22 cellular contexts compared by ENCODE assay signal in the genomic region with DNA sequence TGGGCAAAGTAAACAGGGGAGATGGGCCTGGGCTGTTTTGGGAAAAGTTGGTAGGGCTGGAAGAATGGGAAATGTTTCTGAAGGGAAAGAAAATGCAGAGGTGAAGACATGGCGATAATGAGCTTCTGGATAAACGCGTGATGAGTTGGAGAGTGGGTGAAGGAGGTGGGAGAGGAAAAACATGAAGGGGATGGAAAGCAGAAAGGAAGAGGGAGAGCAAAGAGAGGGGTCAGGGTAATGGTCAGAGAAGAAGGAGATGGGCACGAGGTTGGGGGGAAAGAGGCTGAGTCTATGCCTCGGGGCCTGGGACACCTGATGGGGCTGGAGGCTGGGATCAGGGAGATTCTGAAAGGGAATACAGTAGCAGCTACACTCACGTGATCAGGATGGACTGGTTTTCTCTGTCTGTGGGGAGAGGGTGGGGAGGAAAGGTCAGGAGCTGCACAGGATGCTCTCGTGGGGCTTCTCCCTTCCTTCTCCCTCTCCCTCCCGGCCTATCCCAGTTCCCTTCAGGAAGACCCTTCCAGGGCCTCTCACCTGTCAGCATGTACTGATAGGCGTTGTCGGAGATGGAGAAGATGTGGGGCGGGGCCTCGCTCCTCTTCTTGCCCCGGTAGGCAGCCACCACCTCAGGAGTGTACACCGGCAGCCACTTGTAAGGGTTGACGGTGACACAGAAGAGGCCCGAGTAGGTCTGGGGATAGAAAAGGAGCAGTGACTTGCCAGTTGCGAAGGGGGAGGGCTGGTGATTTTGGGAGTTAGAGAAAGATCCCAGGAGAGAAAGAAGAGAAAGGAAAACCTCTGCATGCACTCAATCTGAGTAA. TPM values are rescaled to one million over a fixed set of nuclear protein-coding genes. Genes with fewer than 3 reads are reported as not detected.
DNase-seq lines count a peak whose midpoint lies in the region; ATAC-seq and TF ChIP-seq lines count a peak whose summit lies in the region.
"Had no signal": no experiment of that assay in that cellular context is flagged by ENCODE, and none has a peak within 500 bp of the region (broad histone marks: within the 10 kb centered on the region; RNA-seq: fewer than 3 reads in every experiment).

No MANE protein-coding gene starts in this region.

- H3K27me3 ChIP-seq in right atrium auricular region (no peaks in the 10 kb centered on the region), spleen (replicated peaks in 1 of 7) (peaks cover 0 to 15% (median 0%) of the 10 kb centered on the region in 7 donors)

- peak overlapping the region; percentile 82 to 92 for H3K27ac ChIP-seq in right atrium auricular region
- H3K27ac ChIP-seq in caudate nucleus (ENCODE audit: low read depth, low read length) = peak overlapping the region; percentile 89
- no peak overlapping the region for H3K27ac ChIP-seq in spleen
- H3K27ac ChIP-seq: RWPE1 had no signal

- H3K4me1 ChIP-seq in right atrium auricular region (peaks cover 0 to 22% of the 10 kb centered on the region in 2 donors), spleen (no peaks in the 10 kb centered on the region)

- no peaks in the 10 kb centered on the region for H3K9me3 ChIP-seq in right atrium auricular region
- no peaks in the 10 kb centered on the region for H3K9me3 ChIP-seq in spleen

- TF ChIP-seq CTCF in right atrium auricular region (IDR thresholded peaks at IDR 0.05) (no peak), neural crest cell (conservative IDR thresholded peaks at IDR 0.05) (no peak), spleen (IDR thresholded peaks at IDR 0.05 in 8 of 11, conservative IDR thresholded peaks at IDR 0.05 in 3 of 11) (no peak)

- peaks cover 28% of the 10 kb centered on the region for H3K4me1 Mint-ChIP-seq in neural crest cell

- in situ Hi-C loops in ACHN (cut with HindIII; ENCODE audit: low pct_ligation_motif_present, low pct_unique_long_range_greater_than_20kb, low sequenced_read_pairs) = no loop called here

- 79 to 87% (median 80%) methylated on average over 17 of the region's 17 CpGs for WGBS in spleen, 5 donors

- H3K9me3 Mint-ChIP-seq in neural crest cell = no peaks in the 10 kb centered on the region
- H3K9me3 Mint-ChIP-seq: H9, IgD-negative memory B cell had no signal

- no peak for ATAC-seq in left ventricle myocardium superior
- no peak for ATAC-seq in left colon
- ATAC-seq: PC-3 had no signal

- H3K36me3 Mint-ChIP-seq in neural crest cell (ENCODE audit: low read depth) = no peaks in the 10 kb centered on the region

- peaks cover 11% of the 10 kb centered on the region for H3K27me3 Mint-ChIP-seq in neural crest cell (ENCODE audit: low read depth)

- intact Hi-C loops in left ventricle myocardium superior (cut with micrococcal nuclease) = no loop called here
- intact Hi-C loops in spleen (cut with DNase I; ENCODE audit: low total_unique reads) = no loop called here
- intact Hi-C loops in left colon (cut with DNase I, micrococcal nuclease) = no loop called here

- peak overlapping the region; percentile 10 for H3K27ac Mint-ChIP-seq in neural crest cell (ENCODE audit: unreplicated experiment)
- H3K27ac Mint-ChIP-seq: H9, IgD-negative memory B cell had no signal

- DNase-seq in right atrium auricular region (ENCODE audit: low spot score) (no peak), left ventricle myocardium superior (no peak), caudate nucleus (lab: John Stamatoyannopoulos, UW) (no peak), neural crest cell (ENCODE audit: low read depth, low spot score) (no peak), spleen (peak; percentile 59), left colon (no peak), ACHN (no peak)
- no peak for DNase-seq in NK-92 treated with Interleukin-12 subunit alpha and Interleukin-12 subunit beta, amount 100 ng/mL, for 24 hours (lab: John Stamatoyannopoulos, UW)
- DNase-seq: AML-193, COR-L47, GF-D8, H9, Kasumi-1, MM.1S, NCI-H1092 treated with DMSO at 0.1 percent for 48 hours, NCI-H2081 treated with DMSO at 0.1 percent for 48 hours, NCI-H510A, NCI-H774, PC-3 had no signal

- H3K4me3 ChIP-seq in right atrium auricular region = peak overlapping the region in 1 of 2 donors; percentile 32
- H3K4me3 ChIP-seq in spleen = no peak overlapping the region

- H3K4me3 Mint-ChIP-seq in neural crest cell = no peak overlapping the region
- H3K4me3 Mint-ChIP-seq: H9, IgD-negative memory B cell had no signal

- no peak for TF ChIP-seq POLR2A in spleen (IDR thresholded peaks at IDR 0.05)

- H3K36me3 ChIP-seq in right atrium auricular region (peaks cover 40% of the 10 kb centered on the region), spleen (no peaks in the 10 kb centered on the region)

RNA-seq across cellular contexts. Expression of a gene that starts 3.1 kb away (rescaled TPM):
- total RNA-seq in right atrium auricular region (1,000 to 10,000 TPM; 1,082 to 4,592 TPM), left ventricle myocardium superior (12,717 TPM), neural crest cell (0.05 TPM in 1 of 2 replicates, not detected in the other), spleen (under 1 TPM in 1 of 7 donors, not detected in 6; 0.09 TPM), left colon (not detected)
- polyA plus RNA-seq in spleen = under 1 TPM; 0.06 to 0.65 (median 0.12) TPM
- total RNA-seq: Daoy, H9, PC-3 had no signal
- polyA plus RNA-seq: IgD-negative memory B cell had no signal

RNA-seq across cellular contexts. Expression of a gene that starts 24.2 kb away (rescaled TPM):
- total RNA-seq in right atrium auricular region = over 10,000 TPM in 1 of 2 donors, 1,000 to 10,000 TPM in 1; 8,253 to 13,240 TPM
- total RNA-seq in left ventricle myocardium superior = 4,258 TPM
- not detected in 2 replicates for total RNA-seq in neural crest cell
- under 1 TPM in 1 of 7 donors, not detected in 6; 0.82 TPM for total RNA-seq in spleen
- polyA plus RNA-seq in spleen = under 1 TPM; 0.35 to 0.44 (median 0.37) TPM
- total RNA-seq in left colon = not detected
- total RNA-seq: Daoy, PC-3 had no signal
- polyA plus RNA-seq: IgD-negative memory B cell had no signal

RNA-seq across cellular contexts. Expression of a gene that starts 37.2 kb away (rescaled TPM):
- total RNA-seq in right atrium auricular region (10 to 100 TPM; 19.5 to 24.3 TPM), left ventricle myocardium superior (18.6 TPM), neural crest cell (53.3 and 54.7 TPM in 2 replicates), spleen (10 to 100 TPM; 32.7 to 62.7 (median 40.0) TPM), left colon (10 to 100 TPM; 22.2 to 24.1 TPM)
- polyA plus RNA-seq in spleen = 10 to 100 TPM; 39.6 to 48.5 (median 40.6) TPM

RNA-seq across cellular contexts. Expression of a gene that starts 55.5 kb away (rescaled TPM):
- total RNA-seq in right atrium auricular region = not detected
- not detected for total RNA-seq in left ventricle myocardium superior
- 2.0 and 3.1 TPM in 2 replicates for total RNA-seq in neural crest cell
- total RNA-seq in spleen = 10 to 100 TPM in 1 of 7 donors, 1 to 10 TPM in 6; 2.1 to 13.0 (median 4.3) TPM
- 1 to 10 TPM; 1.3 to 4.1 (median 2.7) TPM for polyA plus RNA-seq in spleen
- total RNA-seq in left colon = 1 to 10 TPM in 1 of 2 donors, not detected in 1; 1.6 TPM
- total RNA-seq: Daoy, H9, PC-3 had no signal

RNA-seq across cellular contexts. Expression of a gene that starts 59.7 kb away (rescaled TPM):
- total RNA-seq in right atrium auricular region = not detected
- not detected for total RNA-seq in left ventricle myocardium superior
- not detected in 2 replicates for total RNA-seq in neural crest cell
- not detected for total RNA-seq in spleen
- polyA plus RNA-seq in spleen = not detected
- not detected for total RNA-seq in left colon
- total RNA-seq: Daoy, H9, PC-3 had no signal
- polyA plus RNA-seq: IgD-negative memory B cell had no signal

Comparison
In these comparisons a context has a peak if more than half of its experiments do, and no peak if none do; other contexts are left out.
1. H3K27ac ChIP-seq: peak in right atrium auricular region (2 of 2) and caudate nucleus (single experiment); none in spleen (0 of 8).
2. RNA of a gene that starts 3.1 kb away (total RNA-seq): 12,717 TPM in left ventricle myocardium superior (single experiment) and 1,082 to 4,592 TPM in right atrium auricular region; 0.05 TPM in neural crest cell, not detected in left colon and 0.09 TPM in spleen; every median in the first group is over 100 times any median in the second.
3. RNA of a gene that starts 24.2 kb away (total RNA-seq): 8,253 to 13,240 TPM in right atrium auricular region and 4,258 TPM in left ventricle myocardium superior (single experiment); not detected in neural crest cell, 0.82 TPM in spleen and not detected in left colon; every median in the first group is over 1,000 times any median in the second.